ENCODE assay signal across 8 cellular contexts in the genomic region with DNA sequence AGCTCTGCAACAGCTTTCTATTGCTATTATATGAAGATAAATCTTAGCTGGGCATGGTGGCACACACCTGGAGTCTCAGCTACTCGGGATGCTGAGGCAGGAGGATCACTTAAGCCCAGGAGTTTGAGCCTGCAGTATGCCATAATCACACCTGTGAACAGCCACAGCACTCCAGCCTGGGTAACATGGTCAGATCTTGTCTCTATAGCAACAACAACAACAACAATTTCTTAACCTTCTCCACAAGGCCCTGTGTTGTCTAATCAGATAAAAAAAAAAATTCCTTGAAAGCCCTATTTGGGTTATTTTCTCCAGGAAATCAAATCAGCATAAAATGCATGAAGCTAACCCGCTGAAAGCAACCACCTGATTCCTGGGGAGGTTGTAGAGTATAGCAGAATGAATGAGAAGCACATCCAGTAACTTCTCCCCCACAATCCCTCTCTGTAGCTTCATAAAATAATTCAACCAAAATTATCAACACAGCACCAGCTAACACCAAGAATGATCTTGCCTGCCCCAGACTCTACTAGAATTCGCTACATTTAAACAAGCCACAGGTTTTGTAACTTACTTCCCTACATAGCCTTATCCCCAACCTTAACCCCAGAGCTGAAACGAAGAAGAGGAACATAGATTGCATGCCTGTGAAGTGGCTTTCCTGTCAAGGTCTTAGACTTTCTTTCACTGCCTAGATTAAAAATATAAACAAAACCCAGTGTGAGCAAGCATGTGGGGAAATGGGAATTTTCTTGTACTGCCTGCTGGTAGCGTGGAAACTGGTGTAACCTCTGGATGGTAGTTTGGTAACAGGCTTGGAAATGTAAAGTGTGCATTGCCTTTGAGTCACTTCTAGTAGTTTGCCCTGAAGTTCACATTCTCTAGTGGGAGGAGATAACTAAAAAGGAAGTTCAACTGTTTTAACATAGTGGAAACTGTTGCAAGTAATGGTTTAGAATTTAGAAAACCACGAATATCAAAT. TPM values are rescaled to one million over a fixed set of nuclear protein-coding genes. Genes with fewer than 3 reads are reported as not detected.
A peak's percentile ranks its signal among the peaks of the same experiment; 100 is the strongest.
DNase-seq lines count a peak whose midpoint lies in the region; ATAC-seq and TF ChIP-seq lines count a peak whose summit lies in the region.

No MANE protein-coding gene starts in this region.

- H3K27me3 Mint-ChIP-seq in CD14-positive monocyte (ENCODE audit: low read depth in 3 of 3) = peaks cover 0 to 1% (median 0%) of the 10 kb centered on the region in 3 donors

- intact Hi-C loops in CD14-positive monocyte (cut with micrococcal nuclease) = loop anchor here in 1 of 2 donors (10.0 kb wide), 1 partner anchor 213 kb away; a partner anchor contains a TSS

- H3K4me1 Mint-ChIP-seq in CD14-positive monocyte = peaks cover 46% of the 10 kb centered on the region
- peaks cover 7% of the 10 kb centered on the region for H3K4me1 Mint-ChIP-seq in stimulated activated effector memory CD8-positive, alpha-beta T cell treated with anti-CD3 and anti-CD28 coated beads, Interleukin-12 subunit alpha, Interleukin-12 subunit beta, amount 100 ng/mL, for 72 hours

- DNase-seq in CD14-positive monocyte (ENCODE audit: low spot score) (peak; percentile 68), amniotic epithelial cell (ENCODE audit: low read depth) (peak; percentile 71), NCI-H2227 (lab: John Stamatoyannopoulos, UW; ENCODE audit: unreplicated experiment) (no peak), NCI-H1092 treated with DMSO at 0.1 percent for 48 hours (lab: John Stamatoyannopoulos, UW) (no peak)
- no peak for DNase-seq in stimulated activated effector memory CD8-positive, alpha-beta T cell treated with anti-CD3 and anti-CD28 coated beads, Interleukin-12 subunit alpha, Interleukin-12 subunit beta, amount 100 ng/mL, for 72 hours (ENCODE audit: low spot score in 2 of 2)
- DNase-seq in stimulated activated CD4-positive, alpha-beta T cell treated with anti-CD3 and anti-CD28 coated beads, Interleukin-12 subunit alpha, Interleukin-12 subunit beta, amount 100 ng/mL, for 4 hours = no peak

- peaks cover 0 to under 1% (median 0%) of the 10 kb centered on the region in 7 donors for H3K9me3 Mint-ChIP-seq in CD14-positive monocyte
- peaks cover under 1% of the 10 kb centered on the region for H3K9me3 Mint-ChIP-seq in stimulated activated effector memory CD8-positive, alpha-beta T cell treated with anti-CD3 and anti-CD28 coated beads, Interleukin-12 subunit alpha, Interleukin-12 subunit beta, amount 100 ng/mL, for 72 hours

- H3K4me3 Mint-ChIP-seq in CD14-positive monocyte = peak overlapping the region; percentile 55 to 80
- no peak overlapping the region for H3K4me3 Mint-ChIP-seq in stimulated activated effector memory CD8-positive, alpha-beta T cell treated with anti-CD3 and anti-CD28 coated beads, Interleukin-12 subunit alpha, Interleukin-12 subunit beta, amount 100 ng/mL, for 72 hours

- H3K27ac Mint-ChIP-seq in CD14-positive monocyte = peak overlapping the region; percentile 88 to 96 (median 94)
- H3K27ac Mint-ChIP-seq in stimulated activated effector memory CD8-positive, alpha-beta T cell treated with anti-CD3 and anti-CD28 coated beads, Interleukin-12 subunit alpha, Interleukin-12 subunit beta, amount 100 ng/mL, for 72 hours = no peak overlapping the region

- no peaks in the 10 kb centered on the region for H3K36me3 Mint-ChIP-seq in CD14-positive monocyte
- no peaks in the 10 kb centered on the region for H3K36me3 Mint-ChIP-seq in stimulated activated effector memory CD8-positive, alpha-beta T cell treated with anti-CD3 and anti-CD28 coated beads, Interleukin-12 subunit alpha, Interleukin-12 subunit beta, amount 100 ng/mL, for 72 hours

- ATAC-seq in GM19463 (IDR thresholded peaks at IDR 0.05; ENCODE audit: unreplicated experiment) (peak; percentile 66), HG03469 (IDR thresholded peaks at IDR 0.05; ENCODE audit: unreplicated experiment) (peak; percentile 39)
- ATAC-seq in stimulated activated effector memory CD8-positive, alpha-beta T cell treated with anti-CD3 and anti-CD28 coated beads, Interleukin-12 subunit alpha, Interleukin-12 subunit beta, amount 100 ng/mL, for 72 hours = peak; percentile 39

- TF ChIP-seq CTCF in CD14-positive monocyte (IDR thresholded peaks at IDR 0.05) = no peak

RNA-seq across cellular contexts. Expression of a gene that starts 6.0 kb away (rescaled TPM):
- 10 to 100 TPM; 20.0 to 29.5 TPM for polyA plus RNA-seq in CD14-positive monocyte

Comparison
In these comparisons a context has a peak if more than half of its experiments do, and no peak if none do; other contexts are left out.
1. DNase-seq: peak in CD14-positive monocyte (single experiment) and amniotic epithelial cell (single experiment); none in stimulated activated effector memory CD8-positive, alpha-beta T cell treated with anti-CD3 and anti-CD28 coated beads, Interleukin-12 subunit alpha, Interleukin-12 subunit beta, amount 100 ng/mL, for 72 hours (0 of 2), NCI-H2227 (single experiment), stimulated activated CD4-positive, alpha-beta T cell treated with anti-CD3 and anti-CD28 coated beads, Interleukin-12 subunit alpha, Interleukin-12 subunit beta, amount 100 ng/mL, for 4 hours (single experiment) and NCI-H1092 treated with DMSO at 0.1 percent for 48 hours (single experiment).
2. Peak in every context shown above with its lines, with median percentiles within 50 percentile points of each other: ATAC-seq.